1 cellular context compared by ENCODE assay signal in the genomic region with DNA sequence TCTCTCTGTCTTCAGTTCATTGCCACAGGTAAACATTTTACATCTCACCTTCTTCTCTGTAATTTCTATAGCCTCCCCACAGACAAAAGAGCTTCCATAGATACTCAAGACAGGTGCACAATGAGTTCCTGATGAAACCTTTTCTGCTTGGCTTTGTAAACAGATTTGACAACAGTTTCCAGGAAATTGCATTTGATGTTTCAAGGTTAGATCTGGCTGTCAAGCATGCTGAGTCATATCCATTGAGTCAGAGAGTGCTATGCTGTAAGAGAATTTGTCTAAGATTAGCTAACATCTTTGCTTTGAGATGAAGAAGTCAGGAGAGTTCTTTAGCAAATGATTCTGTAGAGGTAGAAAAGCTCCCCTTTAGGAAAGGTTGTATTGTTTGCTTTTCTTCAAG.
TF ChIP-seq lines count a peak whose summit lies in the region.

No MANE protein-coding gene starts in this region.

TF ChIP-seq in HepG2, 621 proteins besides CTCF, POLR2A, EP300 and RAD21 (continued from another document and continues in another):
- TF ChIP-seq, protein P1, sequence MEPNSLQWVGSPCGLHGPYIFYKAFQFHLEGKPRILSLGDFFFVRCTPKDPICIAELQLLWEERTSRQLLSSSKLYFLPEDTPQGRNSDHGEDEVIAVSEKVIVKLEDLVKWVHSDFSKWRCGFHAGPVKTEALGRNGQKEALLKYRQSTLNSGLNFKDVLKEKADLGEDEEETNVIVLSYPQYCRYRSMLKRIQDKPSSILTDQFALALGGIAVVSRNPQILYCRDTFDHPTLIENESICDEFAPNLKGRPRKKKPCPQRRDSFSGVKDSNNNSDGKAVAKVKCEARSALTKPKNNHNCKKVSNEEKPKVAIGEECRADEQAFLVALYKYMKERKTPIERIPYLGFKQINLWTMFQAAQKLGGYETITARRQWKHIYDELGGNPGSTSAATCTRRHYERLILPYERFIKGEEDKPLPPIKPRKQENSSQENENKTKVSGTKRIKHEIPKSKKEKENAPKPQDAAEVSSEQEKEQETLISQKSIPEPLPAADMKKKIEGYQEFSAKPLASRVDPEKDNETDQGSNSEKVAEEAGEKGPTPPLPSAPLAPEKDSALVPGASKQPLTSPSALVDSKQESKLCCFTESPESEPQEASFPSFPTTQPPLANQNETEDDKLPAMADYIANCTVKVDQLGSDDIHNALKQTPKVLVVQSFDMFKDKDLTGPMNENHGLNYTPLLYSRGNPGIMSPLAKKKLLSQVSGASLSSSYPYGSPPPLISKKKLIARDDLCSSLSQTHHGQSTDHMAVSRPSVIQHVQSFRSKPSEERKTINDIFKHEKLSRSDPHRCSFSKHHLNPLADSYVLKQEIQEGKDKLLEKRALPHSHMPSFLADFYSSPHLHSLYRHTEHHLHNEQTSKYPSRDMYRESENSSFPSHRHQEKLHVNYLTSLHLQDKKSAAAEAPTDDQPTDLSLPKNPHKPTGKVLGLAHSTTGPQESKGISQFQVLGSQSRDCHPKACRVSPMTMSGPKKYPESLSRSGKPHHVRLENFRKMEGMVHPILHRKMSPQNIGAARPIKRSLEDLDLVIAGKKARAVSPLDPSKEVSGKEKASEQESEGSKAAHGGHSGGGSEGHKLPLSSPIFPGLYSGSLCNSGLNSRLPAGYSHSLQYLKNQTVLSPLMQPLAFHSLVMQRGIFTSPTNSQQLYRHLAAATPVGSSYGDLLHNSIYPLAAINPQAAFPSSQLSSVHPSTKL (CRISPR knock-in tag; IDR thresholded peaks at IDR 0.05) = peak; percentile 67; the same call in 1 of the 2 replicates
- TF ChIP-seq ZNF775 (CRISPR knock-in tag; IDR thresholded peaks at IDR 0.05; ENCODE audit: borderline replicate concordance) (no peak), TOPORS (CRISPR knock-in tag; IDR thresholded peaks at IDR 0.05) (no peak), THYN1 (CRISPR knock-in tag; IDR thresholded peaks at IDR 0.05; ENCODE audit: borderline replicate concordance, low read depth) (no peak), ZNF83 (CRISPR knock-in tag; IDR thresholded peaks at IDR 0.05; ENCODE audit: borderline replicate concordance) (no peak), AKAP8 (CRISPR knock-in tag; IDR thresholded peaks at IDR 0.05) (no peak), RARA (CRISPR knock-in tag; IDR thresholded peaks at IDR 0.05) (0 out of 2 replicates have a peak, but pooled peaks have one; percentile 35), ZNF552 (CRISPR knock-in tag; IDR thresholded peaks at IDR 0.05; ENCODE audit: borderline replicate concordance) (no peak), ZNF263 (CRISPR knock-in tag; IDR thresholded peaks at IDR 0.05) (no peak), FOSL2 (CRISPR knock-in tag; IDR thresholded peaks at IDR 0.05) (peak; percentile 95), ZSCAN29 (CRISPR knock-in tag; conservative IDR thresholded peaks at IDR 0.05) (no peak), NFE2L1 (CRISPR knock-in tag; IDR thresholded peaks at IDR 0.05; ENCODE audit: borderline replicate concordance) (no peak), BCL6 (CRISPR knock-in tag; IDR thresholded peaks at IDR 0.05) (peak; percentile 53), MIER3 (CRISPR knock-in tag; IDR thresholded peaks at IDR 0.05; ENCODE audit: borderline replicate concordance) (no peak), TBX2 (CRISPR knock-in tag; IDR thresholded peaks at IDR 0.05; ENCODE audit: borderline replicate concordance) (no peak), NFE2 (CRISPR knock-in tag; IDR thresholded peaks at IDR 0.05) (peak; percentile 63; the same call in 1 of the 2 replicates), ZNF205 (CRISPR knock-in tag; IDR thresholded peaks at IDR 0.05) (no peak), ZNF121 (CRISPR knock-in tag; IDR thresholded peaks at IDR 0.05) (no peak), ZNF670 (CRISPR knock-in tag; IDR thresholded peaks at IDR 0.05; ENCODE audit: borderline replicate concordance) (no peak), ZBTB4 (CRISPR knock-in tag; IDR thresholded peaks at IDR 0.05; ENCODE audit: borderline replicate concordance) (no peak), NKX3-1 (CRISPR knock-in tag; IDR thresholded peaks at IDR 0.05) (no peak), CENPBD1 (CRISPR knock-in tag; IDR thresholded peaks at IDR 0.05; ENCODE audit: borderline replicate concordance, low read depth) (no peak), FOXA1 (IDR thresholded peaks at IDR 0.05) (no peak), FOXA1 (CRISPR knock-in tag; IDR thresholded peaks at IDR 0.05) (0 out of 2 replicates have a peak, but pooled peaks have one; percentile 14), ZSCAN22 (CRISPR knock-in tag; IDR thresholded peaks at IDR 0.05) (no peak), GTF3A (CRISPR knock-in tag; conservative IDR thresholded peaks at IDR 0.05) (no peak), ZBTB20 (CRISPR knock-in tag; IDR thresholded peaks at IDR 0.05; ENCODE audit: borderline replicate concordance, low read depth) (no peak), FOXP1 (IDR thresholded peaks at IDR 0.05) (no peak), FOXP1 (CRISPR knock-in tag; IDR thresholded peaks at IDR 0.05) (peak; percentile 43; the same call in 1 of the 2 replicates), DNMT3B (CRISPR knock-in tag; conservative IDR thresholded peaks at IDR 0.05) (peak; percentile 69; the same call in 1 of the 2 replicates), ZNF292 (CRISPR knock-in tag; IDR thresholded peaks at IDR 0.05; ENCODE audit: borderline replicate concordance, low read depth) (no peak), ZNF432 (CRISPR knock-in tag; IDR thresholded peaks at IDR 0.05; ENCODE audit: borderline replicate concordance) (no peak), MAFG (CRISPR knock-in tag; IDR thresholded peaks at IDR 0.05) (no peak), MAFF (IDR thresholded peaks at IDR 0.05; ENCODE audit: low read depth, low read length) (no peak), GATA4 (IDR thresholded peaks at IDR 0.05; ENCODE audit: borderline replicate concordance, low read depth) (no peak), ZNF326 (CRISPR knock-in tag; IDR thresholded peaks at IDR 0.05; ENCODE audit: borderline replicate concordance) (no peak), SOX6 (IDR thresholded peaks at IDR 0.05) (no peak), SOX6 (CRISPR knock-in tag; IDR thresholded peaks at IDR 0.05) (peak; percentile 22; the same call in 1 of the 2 replicates), GATAD2A (CRISPR knock-in tag; IDR thresholded peaks at IDR 0.05) (peak; percentile 66; the same call in 1 of the 2 replicates), HMG20A (CRISPR knock-in tag; IDR thresholded peaks at IDR 0.05; ENCODE audit: borderline replicate concordance) (peak; percentile 73; the same call in 1 of the 2 replicates), KLF16 (CRISPR knock-in tag; IDR thresholded peaks at IDR 0.05) (no peak), FOXA3 (CRISPR knock-in tag; IDR thresholded peaks at IDR 0.05) (peak; percentile 60; the same call in 1 of the 2 replicates), XBP1 (CRISPR knock-in tag; IDR thresholded peaks at IDR 0.05) (no peak), SAP130 (CRISPR knock-in tag; IDR thresholded peaks at IDR 0.05; ENCODE audit: low read depth) (0 out of 2 replicates have a peak, but pooled peaks have one; percentile 23), ZNF672 (CRISPR knock-in tag; IDR thresholded peaks at IDR 0.05) (no peak), PPARG (CRISPR knock-in tag; conservative IDR thresholded peaks at IDR 0.05) (no peak), ZNF331 (CRISPR knock-in tag; IDR thresholded peaks at IDR 0.05) (no peak), NR2F2 (IDR thresholded peaks at IDR 0.05; ENCODE audit: borderline replicate concordance, low read depth) (no peak), NFE2L2 (IDR thresholded peaks at IDR 0.05; ENCODE audit: low read length) (peak; percentile 79)
- TF ChIP-seq, protein P2, sequence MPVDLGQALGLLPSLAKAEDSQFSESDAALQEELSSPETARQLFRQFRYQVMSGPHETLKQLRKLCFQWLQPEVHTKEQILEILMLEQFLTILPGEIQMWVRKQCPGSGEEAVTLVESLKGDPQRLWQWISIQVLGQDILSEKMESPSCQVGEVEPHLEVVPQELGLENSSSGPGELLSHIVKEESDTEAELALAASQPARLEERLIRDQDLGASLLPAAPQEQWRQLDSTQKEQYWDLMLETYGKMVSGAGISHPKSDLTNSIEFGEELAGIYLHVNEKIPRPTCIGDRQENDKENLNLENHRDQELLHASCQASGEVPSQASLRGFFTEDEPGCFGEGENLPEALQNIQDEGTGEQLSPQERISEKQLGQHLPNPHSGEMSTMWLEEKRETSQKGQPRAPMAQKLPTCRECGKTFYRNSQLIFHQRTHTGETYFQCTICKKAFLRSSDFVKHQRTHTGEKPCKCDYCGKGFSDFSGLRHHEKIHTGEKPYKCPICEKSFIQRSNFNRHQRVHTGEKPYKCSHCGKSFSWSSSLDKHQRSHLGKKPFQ (CRISPR knock-in tag; IDR thresholded peaks at IDR 0.05; ENCODE audit: insufficient replicate concordance) = no peak
- TF ChIP-seq, protein P3, sequence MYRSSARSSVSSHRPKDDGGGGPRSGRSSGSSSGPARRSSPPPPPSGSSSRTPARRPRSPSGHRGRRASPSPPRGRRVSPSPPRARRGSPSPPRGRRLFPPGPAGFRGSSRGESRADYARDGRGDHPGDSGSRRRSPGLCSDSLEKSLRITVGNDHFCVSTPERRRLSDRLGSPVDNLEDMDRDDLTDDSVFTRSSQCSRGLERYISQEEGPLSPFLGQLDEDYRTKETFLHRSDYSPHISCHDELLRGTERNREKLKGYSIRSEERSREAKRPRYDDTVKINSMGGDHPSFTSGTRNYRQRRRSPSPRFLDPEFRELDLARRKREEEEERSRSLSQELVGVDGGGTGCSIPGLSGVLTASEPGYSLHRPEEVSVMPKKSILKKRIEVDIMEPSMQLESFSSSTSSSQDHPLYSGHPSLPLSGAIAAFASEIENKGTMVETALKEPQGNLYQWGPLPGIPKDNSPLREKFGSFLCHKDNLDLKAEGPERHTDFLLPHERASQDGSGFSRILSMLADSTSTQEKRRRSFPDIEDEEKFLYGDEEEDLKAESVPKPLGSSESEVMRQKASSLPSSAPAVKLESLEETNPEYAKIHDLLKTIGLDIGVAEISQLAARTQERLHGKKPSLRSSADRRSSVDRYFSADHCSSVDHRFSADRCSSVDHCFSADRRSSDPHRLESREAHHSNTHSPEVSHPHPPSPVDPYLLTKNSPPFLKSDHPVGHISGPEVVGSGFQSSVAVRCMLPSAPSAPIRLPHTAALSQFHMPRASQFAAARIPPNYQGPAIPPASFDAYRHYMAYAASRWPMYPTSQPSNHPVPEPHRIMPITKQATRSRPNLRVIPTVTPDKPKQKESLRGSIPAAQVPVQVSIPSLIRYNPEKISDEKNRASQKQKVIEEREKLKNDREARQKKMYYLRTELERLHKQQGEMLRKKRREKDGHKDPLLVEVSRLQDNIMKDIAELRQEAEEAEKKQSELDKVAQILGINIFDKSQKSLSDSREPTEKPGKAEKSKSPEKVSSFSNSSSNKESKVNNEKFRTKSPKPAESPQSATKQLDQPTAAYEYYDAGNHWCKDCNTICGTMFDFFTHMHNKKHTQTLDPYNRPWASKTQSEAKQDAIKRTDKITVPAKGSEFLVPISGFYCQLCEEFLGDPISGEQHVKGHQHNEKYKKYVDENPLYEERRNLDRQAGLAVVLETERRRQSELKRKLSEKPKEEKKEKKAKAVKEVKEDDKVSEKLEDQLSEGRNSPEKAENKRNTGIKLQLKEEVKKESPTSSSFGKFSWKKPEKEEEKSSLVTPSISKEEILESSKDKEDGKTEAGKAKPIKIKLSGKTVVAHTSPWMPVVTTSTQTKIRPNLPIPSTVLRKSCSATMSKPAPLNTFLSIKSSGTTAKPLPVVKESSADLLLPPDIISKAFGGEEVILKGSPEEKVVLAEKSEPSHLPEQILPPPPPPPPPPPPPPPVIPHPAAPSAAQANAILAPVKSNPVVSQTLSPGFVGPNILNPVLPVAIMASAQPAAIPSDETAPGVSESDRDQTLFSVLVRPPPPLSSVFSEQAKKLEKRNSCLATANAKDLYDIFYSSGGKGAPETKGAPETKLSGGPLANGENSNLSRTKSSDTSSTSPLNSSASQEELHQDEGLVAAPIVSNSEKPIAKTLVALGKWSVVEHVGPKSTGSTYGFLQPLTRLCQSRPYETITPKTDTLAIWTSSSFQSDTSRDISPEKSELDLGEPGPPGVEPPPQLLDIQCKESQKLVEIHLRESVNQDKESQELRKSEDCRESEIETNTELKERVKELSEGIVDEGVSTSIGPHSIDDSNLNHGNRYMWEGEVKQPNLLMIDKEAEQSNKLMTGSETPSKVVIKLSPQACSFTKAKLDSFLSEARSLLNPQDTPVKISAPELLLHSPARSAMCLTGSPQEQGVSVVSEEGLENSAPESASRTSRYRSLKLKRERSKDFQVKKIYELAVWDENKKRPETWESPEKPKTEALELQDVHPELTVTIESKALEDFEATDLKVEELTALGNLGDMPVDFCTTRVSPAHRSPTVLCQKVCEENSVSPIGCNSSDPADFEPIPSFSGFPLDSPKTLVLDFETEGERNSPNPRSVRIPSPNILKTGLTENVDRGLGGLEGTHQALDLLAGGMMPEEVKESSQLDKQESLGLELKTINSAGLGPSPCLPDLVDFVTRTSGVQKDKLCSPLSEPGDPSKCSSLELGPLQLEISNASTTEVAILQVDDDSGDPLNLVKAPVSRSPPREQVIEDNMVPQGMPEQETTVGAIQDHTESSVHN (CRISPR knock-in tag; IDR thresholded peaks at IDR 0.05) = no peak
- TF ChIP-seq, protein P4, sequence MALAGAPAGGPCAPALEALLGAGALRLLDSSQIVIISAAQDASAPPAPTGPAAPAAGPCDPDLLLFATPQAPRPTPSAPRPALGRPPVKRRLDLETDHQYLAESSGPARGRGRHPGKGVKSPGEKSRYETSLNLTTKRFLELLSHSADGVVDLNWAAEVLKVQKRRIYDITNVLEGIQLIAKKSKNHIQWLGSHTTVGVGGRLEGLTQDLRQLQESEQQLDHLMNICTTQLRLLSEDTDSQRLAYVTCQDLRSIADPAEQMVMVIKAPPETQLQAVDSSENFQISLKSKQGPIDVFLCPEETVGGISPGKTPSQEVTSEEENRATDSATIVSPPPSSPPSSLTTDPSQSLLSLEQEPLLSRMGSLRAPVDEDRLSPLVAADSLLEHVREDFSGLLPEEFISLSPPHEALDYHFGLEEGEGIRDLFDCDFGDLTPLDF (CRISPR knock-in tag; IDR thresholded peaks at IDR 0.05) = no peak
